ENCODE assay signal across 1 cellular context in genomic region chr2:172323256-172323655, GRCh38.
TF ChIP-seq lines count a peak whose summit lies in the region.

No MANE protein-coding gene starts in this region.

TF ChIP-seq in IMR-90, 13 proteins besides CTCF, POLR2A, EP300 and RAD21:
- no peak for TF ChIP-seq MAFK (IDR thresholded peaks at IDR 0.05; ENCODE audit: low read depth, low read length)
- no peak for TF ChIP-seq ELK1 (IDR thresholded peaks at IDR 0.05; ENCODE audit: borderline replicate concordance, low read depth, low read length)
- no peak for TF ChIP-seq MXI1 (IDR thresholded peaks at IDR 0.05; ENCODE audit: borderline replicate concordance, low read depth, low read length)
- TF ChIP-seq CHD1 (IDR thresholded peaks at IDR 0.05; ENCODE audit: low read depth, low read length) = no peak
- no peak for TF ChIP-seq SMC3 (IDR thresholded peaks at IDR 0.05; ENCODE audit: low read depth, low read length)
- no peak for TF ChIP-seq RCOR1 (IDR thresholded peaks at IDR 0.05; ENCODE audit: insufficient replicate concordance, low read length)
- TF ChIP-seq USF2 (IDR thresholded peaks at IDR 0.05; ENCODE audit: low read depth, low read length) = no peak
- TF ChIP-seq BHLHE40 (IDR thresholded peaks at IDR 0.05; ENCODE audit: low read depth, low read length) = no peak
- TF ChIP-seq NFE2L2 (IDR thresholded peaks at IDR 0.05; ENCODE audit: low read depth, low read length) = no peak
- no peak for TF ChIP-seq CEBPB (IDR thresholded peaks at IDR 0.05; ENCODE audit: low read depth, low read length)
- TF ChIP-seq MAZ (IDR thresholded peaks at IDR 0.05; ENCODE audit: borderline replicate concordance, low read depth, low read length) = no peak
- TF ChIP-seq FOS (IDR thresholded peaks at IDR 0.05; ENCODE audit: low read depth, low read length) = no peak
- TF ChIP-seq RFX5 (IDR thresholded peaks at IDR 0.05; ENCODE audit: low read depth, low read length) = no peak
